34 cellular contexts compared by ENCODE assay signal in the genomic region with DNA sequence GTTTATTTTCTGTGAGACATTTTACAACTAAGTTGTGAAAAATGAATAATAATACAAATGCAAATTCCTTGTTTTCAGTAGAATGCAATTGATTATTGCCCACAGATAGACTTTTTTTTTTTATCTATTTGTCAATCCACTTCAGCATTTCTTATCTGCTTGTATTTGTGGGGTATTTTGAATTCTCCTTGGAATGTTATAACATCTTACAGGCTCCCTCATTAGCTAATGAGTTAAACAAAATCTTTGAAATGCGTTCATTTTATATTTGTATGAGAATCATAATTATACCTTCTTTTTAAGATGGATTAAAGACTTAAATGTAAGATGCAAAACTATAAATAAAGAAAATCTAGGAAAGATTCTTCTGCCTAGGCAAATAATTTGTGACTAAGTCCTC.
"Had no signal": no experiment of that assay in that cellular context is flagged by ENCODE, and none has a peak within 500 bp of the region (broad histone marks: within the 10 kb centered on the region; RNA-seq: fewer than 3 reads in every experiment).

No MANE protein-coding gene starts in this region.

- H3K36me3 ChIP-seq: MG63 had no signal

- H3K27me3 ChIP-seq: MG63 had no signal

- H3K4me3 ChIP-seq: MG63 had no signal

- H3K9me3 ChIP-seq: MG63 had no signal

- DNase-seq: Karpas-422, Kasumi-1, MG63, MM.1S, MV-4-11, NCI-H1048, NCI-H1092, NCI-H1092 treated with DMSO at 0.1 percent for 48 hours, NCI-H1105, NCI-H1105 treated with DMSO at 0.1 percent for 48 hours, NCI-H1417, NCI-H1417 treated with DMSO at 0.1 percent for 48 hours, NCI-H1436, NCI-H1436 treated with DMSO at 0.1 percent for 48 hours, NCI-H146, NCI-H1694, NCI-H1694 treated with DMSO at 0.1 percent for 48 hours, NCI-H187, NCI-H187 treated with DMSO at 0.1 percent for 48 hours, NCI-H1930, NCI-H2029, NCI-H2029 treated with DMSO at 0.1 percent for 48 hours, NCI-H2081, NCI-H2081 treated with DMSO at 0.1 percent for 48 hours, NCI-H2107, NCI-H2171, NCI-H2171 treated with DMSO at 0.1 percent for 48 hours, NCI-H2227 treated with DMSO at 0.1 percent for 48 hours, NCI-H226, NCI-H345, NCI-H446, NCI-H446 treated with DMSO at 0.1 percent for 48 hours, NCI-H510A, NCI-H510A treated with DMSO at 0.1 percent for 48 hours had no signal
